Comparison of ENCODE assay signal across 1 cellular context in genomic region chr15:72231066-72231846, GRCh38.
TF ChIP-seq lines count a peak whose summit lies in the region.

PKM (minus strand) TSS chr15:72231190; CDS start chr15:72219097, 12,093 bp downstream.

TF ChIP-seq in HepG2, 621 proteins besides CTCF, POLR2A, EP300 and RAD21 (continued from another document):
- TF ChIP-seq PHF8 (CRISPR knock-in tag; IDR thresholded peaks at IDR 0.05) (peak; percentile 81), ZMYM2 (CRISPR knock-in tag; IDR thresholded peaks at IDR 0.05) (no peak), HMG20A (CRISPR knock-in tag; IDR thresholded peaks at IDR 0.05; ENCODE audit: borderline replicate concordance) (no peak), RFX3 (CRISPR knock-in tag; IDR thresholded peaks at IDR 0.05) (0 out of 2 replicates have a peak, but pooled peaks have one; percentile 7), DMAP1 (CRISPR knock-in tag; IDR thresholded peaks at IDR 0.05) (peak; percentile 80; the same call in 1 of the 2 replicates), ZSCAN5A (CRISPR knock-in tag; IDR thresholded peaks at IDR 0.05; ENCODE audit: borderline replicate concordance) (0 out of 2 replicates have a peak, but pooled peaks have one; percentile 21), CERS6 (CRISPR knock-in tag; IDR thresholded peaks at IDR 0.05) (0 out of 2 replicates have a peak, but pooled peaks have one; percentile 22), ZNF841 (CRISPR knock-in tag; IDR thresholded peaks at IDR 0.05; ENCODE audit: borderline replicate concordance) (no peak), HHEX (CRISPR knock-in tag; IDR thresholded peaks at IDR 0.05) (no peak), ZKSCAN8 (CRISPR knock-in tag; IDR thresholded peaks at IDR 0.05; ENCODE audit: borderline replicate concordance) (peak; percentile 83; the same call in 1 of the 2 replicates), HOXA7 (CRISPR knock-in tag; IDR thresholded peaks at IDR 0.05) (0 out of 2 replicates have a peak, but pooled peaks have one; percentile 18), SMARCC2 (IDR thresholded peaks at IDR 0.05) (no peak), MAFK (conservative IDR thresholded peaks at IDR 0.05 in 1 of 2, IDR thresholded peaks at IDR 0.05 in 1 of 2; ENCODE audit: low read length in 2 of 2) (no peak), GPN1 (CRISPR knock-in tag; IDR thresholded peaks at IDR 0.05; ENCODE audit: borderline replicate concordance) (no peak), ETV5 (CRISPR knock-in tag; IDR thresholded peaks at IDR 0.05; ENCODE audit: borderline replicate concordance) (no peak; the same call in 1 of the 2 replicates), ZNF367 (CRISPR knock-in tag; IDR thresholded peaks at IDR 0.05; ENCODE audit: borderline replicate concordance) (no peak), ZNF225 (CRISPR knock-in tag; IDR thresholded peaks at IDR 0.05) (no peak; the same call in 1 of the 2 replicates), ZNF577 (CRISPR knock-in tag; IDR thresholded peaks at IDR 0.05; ENCODE audit: borderline replicate concordance, low read depth) (no peak), SNRNP70 (IDR thresholded peaks at IDR 0.05; ENCODE audit: low read depth, low read length) (no peak), TFDP2 (CRISPR knock-in tag; IDR thresholded peaks at IDR 0.05) (peak; percentile 92), NFRKB (IDR thresholded peaks at IDR 0.05) (no peak), ELF1 (CRISPR knock-in tag; IDR thresholded peaks at IDR 0.05) (peak; percentile 67), MAZ (IDR thresholded peaks at IDR 0.05; ENCODE audit: borderline replicate concordance, low read depth, low read length) (peak; percentile 79; the same call in 1 of the 2 replicates), MAZ (CRISPR knock-in tag; IDR thresholded peaks at IDR 0.05; ENCODE audit: low read depth) (peak; percentile 80), EZH2 (conservative IDR thresholded peaks at IDR 0.05; ENCODE audit: low read depth, low read length) (no peak), IRF9 (CRISPR knock-in tag; IDR thresholded peaks at IDR 0.05; ENCODE audit: borderline replicate concordance) (peak; percentile 59; the same call in 1 of the 2 replicates), DNMT1 (CRISPR knock-in tag; IDR thresholded peaks at IDR 0.05) (peak; percentile 31; the same call in 1 of the 2 replicates), POGZ (CRISPR knock-in tag; IDR thresholded peaks at IDR 0.05) (peak; percentile 88), NAIF1 (CRISPR knock-in tag; IDR thresholded peaks at IDR 0.05; ENCODE audit: borderline replicate concordance) (peak; percentile 81), GLI4 (CRISPR knock-in tag; IDR thresholded peaks at IDR 0.05; ENCODE audit: borderline replicate concordance) (peak; percentile 62; the same call in 1 of the 2 replicates), SSRP1 (CRISPR knock-in tag; IDR thresholded peaks at IDR 0.05) (no peak), ZSCAN21 (CRISPR knock-in tag; IDR thresholded peaks at IDR 0.05; ENCODE audit: borderline replicate concordance) (peak; percentile 64; the same call in 1 of the 2 replicates), ZNF607 (CRISPR knock-in tag; IDR thresholded peaks at IDR 0.05; ENCODE audit: borderline replicate concordance) (peak; percentile 87; the same call in 1 of the 2 replicates), SRY (CRISPR knock-in tag; IDR thresholded peaks at IDR 0.05) (peak; percentile 22; the same call in 1 of the 2 replicates), ZNF709 (CRISPR knock-in tag; IDR thresholded peaks at IDR 0.05) (peak; percentile 90), ZBTB1 (CRISPR knock-in tag; IDR thresholded peaks at IDR 0.05; ENCODE audit: borderline replicate concordance) (no peak), AHR (CRISPR knock-in tag; IDR thresholded peaks at IDR 0.05) (0 out of 2 replicates have a peak, but pooled peaks have one; percentile 12), SCMH1 (CRISPR knock-in tag; IDR thresholded peaks at IDR 0.05; ENCODE audit: borderline replicate concordance) (no peak), HNRNPH1 (optimal IDR thresholded peaks at IDR 0.05; ENCODE audit: low read depth, low read length) (no peak), STAT5B (CRISPR knock-in tag; IDR thresholded peaks at IDR 0.05) (no peak), ZFY (CRISPR knock-in tag; IDR thresholded peaks at IDR 0.05) (peak; percentile 86), ZNF570 (CRISPR knock-in tag; IDR thresholded peaks at IDR 0.05; ENCODE audit: borderline replicate concordance) (no peak), ZNF282 (IDR thresholded peaks at IDR 0.05; ENCODE audit: partially characterized antibody) (no peak)
- TF ChIP-seq, protein P1, sequence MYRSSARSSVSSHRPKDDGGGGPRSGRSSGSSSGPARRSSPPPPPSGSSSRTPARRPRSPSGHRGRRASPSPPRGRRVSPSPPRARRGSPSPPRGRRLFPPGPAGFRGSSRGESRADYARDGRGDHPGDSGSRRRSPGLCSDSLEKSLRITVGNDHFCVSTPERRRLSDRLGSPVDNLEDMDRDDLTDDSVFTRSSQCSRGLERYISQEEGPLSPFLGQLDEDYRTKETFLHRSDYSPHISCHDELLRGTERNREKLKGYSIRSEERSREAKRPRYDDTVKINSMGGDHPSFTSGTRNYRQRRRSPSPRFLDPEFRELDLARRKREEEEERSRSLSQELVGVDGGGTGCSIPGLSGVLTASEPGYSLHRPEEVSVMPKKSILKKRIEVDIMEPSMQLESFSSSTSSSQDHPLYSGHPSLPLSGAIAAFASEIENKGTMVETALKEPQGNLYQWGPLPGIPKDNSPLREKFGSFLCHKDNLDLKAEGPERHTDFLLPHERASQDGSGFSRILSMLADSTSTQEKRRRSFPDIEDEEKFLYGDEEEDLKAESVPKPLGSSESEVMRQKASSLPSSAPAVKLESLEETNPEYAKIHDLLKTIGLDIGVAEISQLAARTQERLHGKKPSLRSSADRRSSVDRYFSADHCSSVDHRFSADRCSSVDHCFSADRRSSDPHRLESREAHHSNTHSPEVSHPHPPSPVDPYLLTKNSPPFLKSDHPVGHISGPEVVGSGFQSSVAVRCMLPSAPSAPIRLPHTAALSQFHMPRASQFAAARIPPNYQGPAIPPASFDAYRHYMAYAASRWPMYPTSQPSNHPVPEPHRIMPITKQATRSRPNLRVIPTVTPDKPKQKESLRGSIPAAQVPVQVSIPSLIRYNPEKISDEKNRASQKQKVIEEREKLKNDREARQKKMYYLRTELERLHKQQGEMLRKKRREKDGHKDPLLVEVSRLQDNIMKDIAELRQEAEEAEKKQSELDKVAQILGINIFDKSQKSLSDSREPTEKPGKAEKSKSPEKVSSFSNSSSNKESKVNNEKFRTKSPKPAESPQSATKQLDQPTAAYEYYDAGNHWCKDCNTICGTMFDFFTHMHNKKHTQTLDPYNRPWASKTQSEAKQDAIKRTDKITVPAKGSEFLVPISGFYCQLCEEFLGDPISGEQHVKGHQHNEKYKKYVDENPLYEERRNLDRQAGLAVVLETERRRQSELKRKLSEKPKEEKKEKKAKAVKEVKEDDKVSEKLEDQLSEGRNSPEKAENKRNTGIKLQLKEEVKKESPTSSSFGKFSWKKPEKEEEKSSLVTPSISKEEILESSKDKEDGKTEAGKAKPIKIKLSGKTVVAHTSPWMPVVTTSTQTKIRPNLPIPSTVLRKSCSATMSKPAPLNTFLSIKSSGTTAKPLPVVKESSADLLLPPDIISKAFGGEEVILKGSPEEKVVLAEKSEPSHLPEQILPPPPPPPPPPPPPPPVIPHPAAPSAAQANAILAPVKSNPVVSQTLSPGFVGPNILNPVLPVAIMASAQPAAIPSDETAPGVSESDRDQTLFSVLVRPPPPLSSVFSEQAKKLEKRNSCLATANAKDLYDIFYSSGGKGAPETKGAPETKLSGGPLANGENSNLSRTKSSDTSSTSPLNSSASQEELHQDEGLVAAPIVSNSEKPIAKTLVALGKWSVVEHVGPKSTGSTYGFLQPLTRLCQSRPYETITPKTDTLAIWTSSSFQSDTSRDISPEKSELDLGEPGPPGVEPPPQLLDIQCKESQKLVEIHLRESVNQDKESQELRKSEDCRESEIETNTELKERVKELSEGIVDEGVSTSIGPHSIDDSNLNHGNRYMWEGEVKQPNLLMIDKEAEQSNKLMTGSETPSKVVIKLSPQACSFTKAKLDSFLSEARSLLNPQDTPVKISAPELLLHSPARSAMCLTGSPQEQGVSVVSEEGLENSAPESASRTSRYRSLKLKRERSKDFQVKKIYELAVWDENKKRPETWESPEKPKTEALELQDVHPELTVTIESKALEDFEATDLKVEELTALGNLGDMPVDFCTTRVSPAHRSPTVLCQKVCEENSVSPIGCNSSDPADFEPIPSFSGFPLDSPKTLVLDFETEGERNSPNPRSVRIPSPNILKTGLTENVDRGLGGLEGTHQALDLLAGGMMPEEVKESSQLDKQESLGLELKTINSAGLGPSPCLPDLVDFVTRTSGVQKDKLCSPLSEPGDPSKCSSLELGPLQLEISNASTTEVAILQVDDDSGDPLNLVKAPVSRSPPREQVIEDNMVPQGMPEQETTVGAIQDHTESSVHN (CRISPR knock-in tag; IDR thresholded peaks at IDR 0.05) = peak; percentile 22; the same call in 1 of the 2 replicates
- TF ChIP-seq, protein P2, sequence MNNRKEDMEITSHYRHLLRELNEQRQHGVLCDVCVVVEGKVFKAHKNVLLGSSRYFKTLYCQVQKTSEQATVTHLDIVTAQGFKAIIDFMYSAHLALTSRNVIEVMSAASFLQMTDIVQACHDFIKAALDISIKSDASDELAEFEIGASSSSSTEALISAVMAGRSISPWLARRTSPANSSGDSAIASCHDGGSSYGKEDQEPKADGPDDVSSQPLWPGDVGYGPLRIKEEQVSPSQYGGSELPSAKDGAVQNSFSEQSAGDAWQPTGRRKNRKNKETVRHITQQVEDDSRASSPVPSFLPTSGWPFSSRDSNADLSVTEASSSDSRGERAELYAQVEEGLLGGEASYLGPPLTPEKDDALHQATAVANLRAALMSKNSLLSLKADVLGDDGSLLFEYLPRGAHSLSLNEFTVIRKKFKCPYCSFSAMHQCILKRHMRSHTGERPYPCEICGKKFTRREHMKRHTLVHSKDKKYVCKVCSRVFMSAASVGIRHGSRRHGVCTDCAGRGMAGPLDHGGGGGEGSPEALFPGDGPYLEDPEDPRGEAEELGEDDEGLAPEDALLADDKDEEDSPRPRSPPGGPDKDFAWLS (CRISPR knock-in tag; IDR thresholded peaks at IDR 0.05; ENCODE audit: borderline replicate concordance) = no peak
- TF ChIP-seq, protein P3, sequence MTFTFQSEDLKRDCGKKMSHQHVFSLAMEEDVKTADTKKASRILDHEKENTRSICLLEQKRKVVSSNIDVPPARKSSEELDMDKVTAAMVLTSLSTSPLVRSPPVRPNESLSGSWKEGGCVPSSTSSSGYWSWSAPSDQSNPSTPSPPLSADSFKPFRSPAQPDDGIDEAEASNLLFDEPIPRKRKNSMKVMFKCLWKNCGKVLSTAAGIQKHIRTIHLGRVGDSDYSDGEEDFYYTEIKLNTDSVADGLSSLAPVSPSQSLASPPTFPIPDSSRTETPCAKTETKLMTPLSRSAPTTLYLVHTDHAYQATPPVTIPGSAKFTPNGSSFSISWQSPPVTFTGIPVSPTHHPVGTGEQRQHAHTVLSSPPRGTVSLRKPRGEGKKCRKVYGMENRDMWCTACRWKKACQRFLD (CRISPR knock-in tag; IDR thresholded peaks at IDR 0.05; ENCODE audit: borderline replicate concordance) = no peak; the same call in 1 of the 2 replicates
- TF ChIP-seq, protein P4, sequence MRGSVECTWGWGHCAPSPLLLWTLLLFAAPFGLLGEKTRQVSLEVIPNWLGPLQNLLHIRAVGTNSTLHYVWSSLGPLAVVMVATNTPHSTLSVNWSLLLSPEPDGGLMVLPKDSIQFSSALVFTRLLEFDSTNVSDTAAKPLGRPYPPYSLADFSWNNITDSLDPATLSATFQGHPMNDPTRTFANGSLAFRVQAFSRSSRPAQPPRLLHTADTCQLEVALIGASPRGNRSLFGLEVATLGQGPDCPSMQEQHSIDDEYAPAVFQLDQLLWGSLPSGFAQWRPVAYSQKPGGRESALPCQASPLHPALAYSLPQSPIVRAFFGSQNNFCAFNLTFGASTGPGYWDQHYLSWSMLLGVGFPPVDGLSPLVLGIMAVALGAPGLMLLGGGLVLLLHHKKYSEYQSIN (CRISPR knock-in tag; IDR thresholded peaks at IDR 0.05; ENCODE audit: borderline replicate concordance) = peak; percentile 49; the same call in 1 of the 2 replicates
TF ChIP-seq in HepG2: peak in this region for 326.
